In the genomic region with DNA sequence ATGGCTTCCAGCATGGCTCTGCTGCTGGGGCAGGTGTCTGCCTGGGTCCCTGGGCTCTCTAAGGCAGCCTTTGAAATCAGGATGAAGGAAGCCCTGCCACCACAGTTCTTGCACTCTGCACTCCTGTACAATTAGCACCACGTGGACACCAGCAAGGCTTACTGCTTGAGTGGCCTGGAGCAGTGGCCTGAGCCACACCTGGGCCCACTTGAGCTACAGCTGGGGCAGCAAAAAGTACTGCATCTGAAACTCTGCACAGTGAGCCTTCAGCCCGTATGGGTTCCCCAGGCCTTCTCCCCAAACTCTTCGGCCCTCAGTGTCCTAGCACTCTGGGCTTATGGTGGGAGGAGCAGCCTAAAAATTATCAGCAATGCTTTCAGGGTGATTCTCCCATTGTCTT, we compare ENCODE assay signal across 1 cellular context.
TF ChIP-seq lines count a peak whose summit lies in the region.

No MANE protein-coding gene starts in this region.

TF ChIP-seq in K562, 482 proteins besides CTCF, POLR2A, EP300 and RAD21:
- no peak for TF ChIP-seq PURB (CRISPR knock-in tag; IDR thresholded peaks at IDR 0.05; ENCODE audit: low read depth)
- no peak for TF ChIP-seq ZNF347 (CRISPR knock-in tag; IDR thresholded peaks at IDR 0.05; ENCODE audit: low read depth)
- TF ChIP-seq HDAC6 (IDR thresholded peaks at IDR 0.05; ENCODE audit: low read depth, low read length) = no peak
- TF ChIP-seq, protein P1, sequence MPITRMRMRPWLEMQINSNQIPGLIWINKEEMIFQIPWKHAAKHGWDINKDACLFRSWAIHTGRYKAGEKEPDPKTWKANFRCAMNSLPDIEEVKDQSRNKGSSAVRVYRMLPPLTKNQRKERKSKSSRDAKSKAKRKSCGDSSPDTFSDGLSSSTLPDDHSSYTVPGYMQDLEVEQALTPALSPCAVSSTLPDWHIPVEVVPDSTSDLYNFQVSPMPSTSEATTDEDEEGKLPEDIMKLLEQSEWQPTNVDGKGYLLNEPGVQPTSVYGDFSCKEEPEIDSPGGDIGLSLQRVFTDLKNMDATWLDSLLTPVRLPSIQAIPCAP (CRISPR knock-in tag; IDR thresholded peaks at IDR 0.05; ENCODE audit: borderline replicate concordance) = no peak
- no peak for TF ChIP-seq ZNF766 (CRISPR knock-in tag; conservative IDR thresholded peaks at IDR 0.05)
- TF ChIP-seq PHF20 (IDR thresholded peaks at IDR 0.05; ENCODE audit: partially characterized antibody) = no peak
- no peak for TF ChIP-seq NR1H2 (CRISPR knock-in tag; IDR thresholded peaks at IDR 0.05)
- TF ChIP-seq MIER1 (IDR thresholded peaks at IDR 0.05; ENCODE audit: low read depth) = no peak
- TF ChIP-seq, protein P2, sequence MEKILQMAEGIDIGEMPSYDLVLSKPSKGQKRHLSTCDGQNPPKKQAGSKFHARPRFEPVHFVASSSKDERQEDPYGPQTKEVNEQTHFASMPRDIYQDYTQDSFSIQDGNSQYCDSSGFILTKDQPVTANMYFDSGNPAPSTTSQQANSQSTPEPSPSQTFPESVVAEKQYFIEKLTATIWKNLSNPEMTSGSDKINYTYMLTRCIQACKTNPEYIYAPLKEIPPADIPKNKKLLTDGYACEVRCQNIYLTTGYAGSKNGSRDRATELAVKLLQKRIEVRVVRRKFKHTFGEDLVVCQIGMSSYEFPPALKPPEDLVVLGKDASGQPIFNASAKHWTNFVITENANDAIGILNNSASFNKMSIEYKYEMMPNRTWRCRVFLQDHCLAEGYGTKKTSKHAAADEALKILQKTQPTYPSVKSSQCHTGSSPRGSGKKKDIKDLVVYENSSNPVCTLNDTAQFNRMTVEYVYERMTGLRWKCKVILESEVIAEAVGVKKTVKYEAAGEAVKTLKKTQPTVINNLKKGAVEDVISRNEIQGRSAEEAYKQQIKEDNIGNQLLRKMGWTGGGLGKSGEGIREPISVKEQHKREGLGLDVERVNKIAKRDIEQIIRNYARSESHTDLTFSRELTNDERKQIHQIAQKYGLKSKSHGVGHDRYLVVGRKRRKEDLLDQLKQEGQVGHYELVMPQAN (IDR thresholded peaks at IDR 0.05; ENCODE audit: borderline replicate concordance) = no peak
- no peak for TF ChIP-seq NR3C1 (CRISPR knock-in tag; IDR thresholded peaks at IDR 0.05)
- no peak for TF ChIP-seq SOX6 (IDR thresholded peaks at IDR 0.05)
- TF ChIP-seq, protein P3, sequence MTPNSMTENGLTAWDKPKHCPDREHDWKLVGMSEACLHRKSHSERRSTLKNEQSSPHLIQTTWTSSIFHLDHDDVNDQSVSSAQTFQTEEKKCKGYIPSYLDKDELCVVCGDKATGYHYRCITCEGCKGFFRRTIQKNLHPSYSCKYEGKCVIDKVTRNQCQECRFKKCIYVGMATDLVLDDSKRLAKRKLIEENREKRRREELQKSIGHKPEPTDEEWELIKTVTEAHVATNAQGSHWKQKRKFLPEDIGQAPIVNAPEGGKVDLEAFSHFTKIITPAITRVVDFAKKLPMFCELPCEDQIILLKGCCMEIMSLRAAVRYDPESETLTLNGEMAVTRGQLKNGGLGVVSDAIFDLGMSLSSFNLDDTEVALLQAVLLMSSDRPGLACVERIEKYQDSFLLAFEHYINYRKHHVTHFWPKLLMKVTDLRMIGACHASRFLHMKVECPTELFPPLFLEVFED (CRISPR knock-in tag; conservative IDR thresholded peaks at IDR 0.05) = no peak
- no peak for TF ChIP-seq NONO (IDR thresholded peaks at IDR 0.05; ENCODE audit: low read depth in 2 of 2, low read length in 1 of 2)
- no peak for TF ChIP-seq DNMT1 (IDR thresholded peaks at IDR 0.05)
- TF ChIP-seq ZNF695 (CRISPR knock-in tag; IDR thresholded peaks at IDR 0.05) = no peak
- no peak for TF ChIP-seq ZNF561 (CRISPR knock-in tag; conservative IDR thresholded peaks at IDR 0.05)
- TF ChIP-seq PTBP1 (IDR thresholded peaks at IDR 0.05; ENCODE audit: low read depth, low read length) = no peak
- TF ChIP-seq ZNF77 (CRISPR knock-in tag; IDR thresholded peaks at IDR 0.05) = no peak
TF ChIP-seq in K562: peak in this region for 0.
